Comparison of ENCODE assay signal across 24 cellular contexts in the genomic region with DNA sequence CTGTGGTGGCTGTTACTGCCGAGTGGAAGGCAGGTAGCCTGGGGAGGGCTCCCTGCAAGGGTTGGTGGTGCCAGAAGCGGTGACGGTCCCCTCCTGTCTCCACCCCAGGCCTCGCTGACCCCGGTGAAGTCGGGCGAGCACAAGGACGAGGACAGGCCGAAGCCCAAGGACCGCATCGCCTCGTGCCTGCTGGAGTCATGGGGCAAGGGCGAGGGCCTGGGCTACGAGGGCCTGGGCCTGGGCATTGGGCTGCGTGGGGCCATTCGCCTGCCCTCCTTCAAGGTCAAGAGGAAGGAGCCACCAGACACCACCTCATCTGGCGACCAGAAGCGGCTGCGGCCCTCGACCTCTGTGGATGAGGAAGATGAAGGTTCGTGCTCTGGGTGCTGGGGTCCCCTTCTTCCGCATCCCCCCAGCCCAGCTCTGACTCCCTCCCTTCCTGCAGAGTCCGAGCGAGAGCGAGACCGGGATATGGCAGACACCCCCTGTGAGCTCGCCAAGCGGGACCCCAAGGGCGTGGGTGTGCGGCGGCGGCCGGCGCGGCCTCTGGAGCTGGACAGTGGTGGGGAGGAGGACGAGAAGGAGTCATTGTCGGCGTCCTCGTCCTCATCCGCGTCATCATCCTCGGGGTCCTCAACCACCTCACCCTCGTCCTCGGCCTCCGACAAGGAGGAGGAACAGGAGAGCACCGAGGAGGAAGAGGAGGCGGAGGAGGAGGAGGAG. TPM values are rescaled to one million over a fixed set of nuclear protein-coding genes. Genes with fewer than 3 reads are reported as not detected.
DNase-seq lines count a peak whose midpoint lies in the region; ATAC-seq, FAIRE-seq and TF ChIP-seq lines count a peak whose summit lies in the region.
"Had no signal": no experiment of that assay in that cellular context is flagged by ENCODE, and none has a peak within 500 bp of the region (broad histone marks: within the 10 kb centered on the region; RNA-seq: fewer than 3 reads in every experiment).

No MANE protein-coding gene starts in this region.

- H3K27me3 Mint-ChIP-seq in activated T-cell treated with anti-CD3 and anti-CD28 coated beads, Interleukin-2, amount 50 U/mL, for 24 hours = no peaks in the 10 kb centered on the region
- H3K27me3 Mint-ChIP-seq: CD4-positive, alpha-beta memory T cell had no signal

- no peak overlapping the region for H4K91ac ChIP-seq in H1 (replicated peaks; ENCODE audit: insufficient read length, low read length)

- no peak overlapping the region for H2BK20ac ChIP-seq in H1 (ENCODE audit: low read length)

- peaks cover 0 to 14% of the 10 kb centered on the region in 2 experiments; a peak in 2 of 4 replicates for H3K79me2 ChIP-seq in H1 (ENCODE audit: control insufficient read depth in 1 of 2, insufficient read depth in 2 of 2, low read length in 2 of 2)

- peaks cover 89% of the 10 kb centered on the region for H3K36me3 Mint-ChIP-seq in activated T-cell treated with anti-CD3 and anti-CD28 coated beads, Interleukin-2, amount 50 U/mL, for 24 hours (ENCODE audit: low read depth)

- no peak overlapping the region for H3K4me3 Mint-ChIP-seq in activated T-cell treated with anti-CD3 and anti-CD28 coated beads, Interleukin-2, amount 50 U/mL, for 24 hours
- H3K4me3 Mint-ChIP-seq: CD4-positive, alpha-beta memory T cell; GM23338 had no signal

- no peak for DNase-seq in activated T-cell treated with anti-CD3 and anti-CD28 coated beads, Interleukin-2, amount 50 U/mL, for 24 hours
- DNase-seq in activated T-cell treated with anti-CD3 and anti-CD28 coated beads, Interleukin-2, amount 50 U/mL, for 1 hour = no peak
- DNase-seq in RWPE1 (ENCODE audit: low spot score) (no peak), H1 (ENCODE audit: low read depth in 1 of 2, low spot score in 2 of 2) (no peak), psoas muscle (peak; percentile 10 to 46), mesenteric fat pad (ENCODE audit: low spot score) (no peak), NCI-H2029 treated with DMSO at 0.1 percent for 48 hours (lab: John Stamatoyannopoulos, UW) (no peak)
- DNase-seq: 8988T, C1 segment of cervical spinal cord, COR-L47, DMS53, KG1, MG63, NCI-H1105 treated with DMSO at 0.1 percent for 48 hours, NCI-H146, NCI-H1930, NCI-H446 treated with DMSO at 0.1 percent for 48 hours, NCI-H526 treated with DMSO at 0.1 percent for 48 hours had no signal

- no peak overlapping the region for H2AFZ ChIP-seq in H1 (ENCODE audit: low read length)
- H2AFZ ChIP-seq: GM23338 had no signal

- TF ChIP-seq CTCF in RWPE1 (conservative IDR thresholded peaks at IDR 0.05; ENCODE audit: low read depth) (no peak), H1 (IDR thresholded peaks at IDR 0.05; ENCODE audit: control extremely low read depth in 1 of 3, insufficient read depth in 1 of 3, low read depth in 1 of 3, low read length in 3 of 3) (no peak), psoas muscle (IDR thresholded peaks at IDR 0.05) (no peak)

- H4K5ac ChIP-seq in H1 (ENCODE audit: insufficient read length, low read depth, low read length) = no peak overlapping the region

- no peak for TF ChIP-seq EP300 in H1 (IDR thresholded peaks at IDR 0.05; ENCODE audit: borderline replicate concordance in 1 of 2, low read depth in 2 of 2, low read length in 2 of 2)

- H3K4me2 ChIP-seq in H1 (ENCODE audit: insufficient read depth in 1 of 2, low read depth in 2 of 2, low read length in 2 of 2) = no peak overlapping the region
- H3K4me2 ChIP-seq: GM23338 had no signal

- no peak for TF ChIP-seq POLR2A in H1 (IDR thresholded peaks at IDR 0.05; ENCODE audit: control extremely low read depth in 1 of 2, low read depth in 2 of 2, low read length in 2 of 2)

- H2BK5ac ChIP-seq in H1 (ENCODE audit: low read depth, low read length) = peak overlapping the region; percentile 13; the same call in 1 of the 2 replicates

- no peaks in the 10 kb centered on the region for H3K9me3 Mint-ChIP-seq in activated T-cell treated with anti-CD3 and anti-CD28 coated beads, Interleukin-2, amount 50 U/mL, for 24 hours
- H3K9me3 Mint-ChIP-seq: GM23338 had no signal

- H2BK120ac ChIP-seq in H1 (replicated peaks; ENCODE audit: low read depth, low read length) = no peak overlapping the region

- H2BK12ac ChIP-seq in H1 (ENCODE audit: low read depth, low read length) = no peak overlapping the region

- H3K23me2 ChIP-seq in H1 (ENCODE audit: low read depth, low read length) = peaks cover 4% of the 10 kb centered on the region

- no peak overlapping the region for H3K56ac ChIP-seq in H1 (replicated peaks; ENCODE audit: insufficient read length, low read depth, low read length)

- peak overlapping the region; percentile 2 for H3K27ac Mint-ChIP-seq in activated T-cell treated with anti-CD3 and anti-CD28 coated beads, Interleukin-2, amount 50 U/mL, for 24 hours
- H3K27ac Mint-ChIP-seq: GM23338 had no signal

- FAIRE-seq in H1 (lab: Jason Lieb, UNC) = no peak

- H3K9me3 ChIP-seq in H1 (ENCODE audit: insufficient read depth in 2 of 2, low read depth in 1 of 2, low read length in 1 of 2) (no peaks in the 10 kb centered on the region), psoas muscle (no peaks in the 10 kb centered on the region)
- H3K9me3 ChIP-seq: HAP-1, MG63, SJSA1 had no signal

- POLR2A ChIA-PET in RWPE1 (lab: Yijun Ruan, JAX; ENCODE audit: low non-redundant PET) (no interaction called here), H1 (lab: Charles Lee; ENCODE audit: partially characterized antibody) (interaction anchor here (0.6 to 2.4 kb wide), 6 partner anchors 11 to 141 kb away, joined by 3 to 12 read pairs (median 7); no protein-coding TSS in a partner anchor)

- H3K23ac ChIP-seq in H1 (ENCODE audit: insufficient read length) = no peak overlapping the region

- no peak for TF ChIP-seq RAD21 in H1 (IDR thresholded peaks at IDR 0.05 in 1 of 2, conservative IDR thresholded peaks at IDR 0.05 in 1 of 2; ENCODE audit: low read depth in 2 of 2, low read length in 2 of 2)

- H3K27ac ChIP-seq in RWPE1 (peak overlapping the region; percentile 5; the same call in 1 of the 2 replicates), H1 (ENCODE audit: low read depth, low read length) (no peak overlapping the region), psoas muscle (no peak overlapping the region)
- H3K27ac ChIP-seq: SJSA1 had no signal

- H3K4me1 ChIP-seq in H1 (replicated peaks in 1 of 4; ENCODE audit: control insufficient read depth in 3 of 4, insufficient read depth in 4 of 4, low read length in 3 of 4) = peaks cover 0 to 9% (median 0%) of the 10 kb centered on the region in 4 experiments; a peak in 3 of 7 replicates
- peaks cover 18% of the 10 kb centered on the region for H3K4me1 ChIP-seq in psoas muscle
- H3K4me1 ChIP-seq: HAP-1 had no signal

- no peak for ATAC-seq in psoas muscle
- ATAC-seq in activated CD4-positive, CD25-positive, alpha-beta regulatory T cell treated with anti-CD3 and anti-CD28 coated beads, Interleukin-2, amount 50 U/mL, for 24 hours = no peak
- ATAC-seq: GM23338 had no signal

- H3K79me1 ChIP-seq in H1 (ENCODE audit: low read depth, low read length) = peaks cover 10% of the 10 kb centered on the region

- WGBS in H1 (ENCODE audit: extremely low coverage in 1 of 2, insufficient coverage in 1 of 2, insufficient read length in 1 of 2, insufficient replicate concordance in 2 of 2, low coverage in 1 of 2, low lambda C conversion rate in 2 of 2, missing lambda C conversion rate in 1 of 2), 2 experiments = 92% methylated on average over 40 of the region's 47 CpGs; no CpG with 5 or more reads in 1 of the 2 experiments
- 93 to 96% (median 94%) methylated on average over 36 to 47 of the region's 47 CpGs for WGBS in psoas muscle, 3 donors

- H3K18ac ChIP-seq in H1 (ENCODE audit: extremely low read depth, low read length) = no peak overlapping the region

- no peak overlapping the region for H3K14ac ChIP-seq in H1 (ENCODE audit: insufficient read length)

- CTCF ChIA-PET in RWPE1 (lab: Yijun Ruan, JAX) = no interaction called here
- CTCF ChIA-PET in H1 (lab: Charles Lee; ENCODE audit: partially characterized antibody) = interaction anchor here (0.8 to 14.5 kb wide), 4 partner anchors 10 to 289 kb away, joined by 3 to 163 read pairs (median 13); a partner anchor contains a TSS

- no peak overlapping the region for H2BK15ac ChIP-seq in H1 (ENCODE audit: low read length)

- H3K36me3 ChIP-seq in H1 (ENCODE audit: control insufficient read depth in 2 of 4, insufficient read depth in 4 of 4, low read length in 3 of 4) (peaks cover 8 to 37% (median 24%) of the 10 kb centered on the region in 4 experiments), psoas muscle (ENCODE audit: insufficient read depth in 1 of 2, low read depth in 1 of 2) (peaks cover 7 to 83% of the 10 kb centered on the region in 2 donors)

- intact Hi-C loops in psoas muscle (cut with DNase I) = no loop called here

- H3K27me3 ChIP-seq in H1 (replicated peaks in 1 of 4; ENCODE audit: control insufficient read depth in 3 of 4, extremely low read depth in 1 of 4, insufficient read depth in 3 of 4, low read length in 3 of 4) (no peaks in the 10 kb centered on the region), psoas muscle (ENCODE audit: insufficient read depth in 3 of 3, low read length in 2 of 3) (no peaks in the 10 kb centered on the region)
- H3K27me3 ChIP-seq: MG63, SJSA1 had no signal

- H4K20me1 ChIP-seq in H1 (replicated peaks in 1 of 2; ENCODE audit: control insufficient read depth in 1 of 2, insufficient read depth in 2 of 2, low read length in 2 of 2) = peaks cover 0 to 16% of the 10 kb centered on the region in 2 experiments

- no peak overlapping the region for H3K4ac ChIP-seq in H1 (replicated peaks; ENCODE audit: insufficient read length, low read depth, low read length)

- H4K8ac ChIP-seq in H1 (ENCODE audit: extremely low read depth, insufficient read depth, low read length) = peak overlapping the region; percentile 3; the same call in 1 of the 2 replicates

- H3K4me3 ChIP-seq in H1 (ENCODE audit: extremely low read depth in 1 of 4, insufficient read depth in 2 of 4, low read depth in 3 of 4, low read length in 4 of 4) (no peak overlapping the region), psoas muscle (no peak overlapping the region)
- H3K4me3 ChIP-seq: GM23338, HAP-1, MG63, SJSA1 had no signal

- no peak overlapping the region for H3K9ac ChIP-seq in H1 (replicated peaks in 1 of 4; ENCODE audit: extremely low read depth in 1 of 4, low read depth in 3 of 4, low read length in 3 of 4)

- H2AK5ac ChIP-seq in H1 (ENCODE audit: low read depth, low read length) = no peak overlapping the region

- H3K4me1 Mint-ChIP-seq in activated T-cell treated with anti-CD3 and anti-CD28 coated beads, Interleukin-2, amount 50 U/mL, for 24 hours (ENCODE audit: low read depth) = peaks cover 24% of the 10 kb centered on the region

RNA-seq across cellular contexts. Expression of a gene that starts 13.3 kb away (rescaled TPM):
- 17.7 and 17.8 TPM in 2 replicates for total RNA-seq in H1 (2021; fragmentation: NEBNext Ultra II Directional; extraction: Animal tissue kit (Norgen Biotek cat#: 25700))
- 1.3 and 2.3 TPM in 2 replicates for polyA plus RNA-seq in H1 (2011; rRNA removed)
- polyA plus RNA-seq in H1 (2011; cell fraction: cytosol; rRNA removed) = 1.2 TPM
- 4.1 TPM for polyA plus RNA-seq in H1 (2011; cell fraction: nucleus; rRNA removed)
- 6.5 to 10.1 TPM (median 8.7 TPM) in 4 replicates for polyA plus RNA-seq in H1 (2012, experiment 1 of 2)
- polyA plus RNA-seq in H1 (2012, experiment 2 of 2) = 4.9 TPM
- polyA plus RNA-seq in H1 (2013, experiment 1 of 2) = 6.6 TPM
- 5.8 TPM for polyA plus RNA-seq in H1 (2013, experiment 2 of 2)
- polyA minus RNA-seq in H1 (2011; rRNA and poly(A)+ RNA removed) = 1.5 and 2.3 TPM in 2 replicates
- polyA minus RNA-seq in H1 (2011; cell fraction: cytosol; rRNA and poly(A)+ RNA removed) = 5.3 TPM
- 4.7 TPM for polyA minus RNA-seq in H1 (2011; cell fraction: nucleus; rRNA and poly(A)+ RNA removed)
- 10 to 100 TPM in 3 of 4 donors, 1 to 10 TPM in 1; 9.2 to 13.0 (median 11.8) TPM for total RNA-seq in psoas muscle
- polyA plus RNA-seq in psoas muscle = 1 to 10 TPM; 2.8 to 7.5 (median 3.0) TPM
- 20.7 TPM for total RNA-seq in mesenteric fat pad

RNA-seq across cellular contexts. Expression of a gene that starts 23.6 kb away (rescaled TPM):
- total RNA-seq in H1 (2021; fragmentation: NEBNext Ultra II Directional; extraction: Animal tissue kit (Norgen Biotek cat#: 25700)) = 31.0 and 31.9 TPM in 2 replicates
- polyA plus RNA-seq in H1 (2011; rRNA removed) (23.8 and 33.2 TPM in 2 replicates), psoas muscle (1 to 10 TPM; 1.4 to 4.3 (median 1.6) TPM)
- 24.2 TPM for polyA plus RNA-seq in H1 (2011; cell fraction: cytosol; rRNA removed)
- polyA plus RNA-seq in H1 (2011; cell fraction: nucleus; rRNA removed) = 46.5 TPM
- polyA plus RNA-seq in H1 (2012, experiment 1 of 2) = 13.3 to 22.8 TPM (median 17.1 TPM) in 4 replicates
- polyA plus RNA-seq in H1 (2012, experiment 2 of 2) = 10.2 TPM
- polyA plus RNA-seq in H1 (2013, experiment 1 of 2) = 16.3 TPM
- polyA plus RNA-seq in H1 (2013, experiment 2 of 2) = 14.9 TPM
- polyA minus RNA-seq in H1 (2011; rRNA and poly(A)+ RNA removed) = 15.0 and 16.7 TPM in 2 replicates
- polyA minus RNA-seq in H1 (2011; cell fraction: cytosol; rRNA and poly(A)+ RNA removed) = 27.1 TPM
- 45.4 TPM for polyA minus RNA-seq in H1 (2011; cell fraction: nucleus; rRNA and poly(A)+ RNA removed)
- total RNA-seq in psoas muscle (1 to 10 TPM; 3.3 to 4.8 (median 3.9) TPM), mesenteric fat pad (6.1 TPM)

RNA-seq across cellular contexts. Expression of a gene that starts 41.6 kb away (rescaled TPM):
- 0.38 and 0.56 TPM in 2 replicates for total RNA-seq in H1 (2021; fragmentation: NEBNext Ultra II Directional; extraction: Animal tissue kit (Norgen Biotek cat#: 25700))
- polyA plus RNA-seq in H1 (2011; rRNA removed) (0.28 and 0.48 TPM in 2 replicates), psoas muscle (1 to 10 TPM in 1 of 3 donors, under 1 TPM in 2; 0.67 to 1.6 (median 0.70) TPM)
- 0.47 TPM for polyA plus RNA-seq in H1 (2011; cell fraction: cytosol; rRNA removed)
- polyA plus RNA-seq in H1 (2011; cell fraction: nucleus; rRNA removed) = 0.20 TPM
- 0.29 to 1.0 TPM (median 0.42 TPM) in 4 replicates for polyA plus RNA-seq in H1 (2012, experiment 1 of 2)
- 0.56 TPM for polyA plus RNA-seq in H1 (2012, experiment 2 of 2)
- 0.55 TPM for polyA plus RNA-seq in H1 (2013, experiment 1 of 2)
- 0.42 TPM for polyA plus RNA-seq in H1 (2013, experiment 2 of 2)
- 0.09 and 0.24 TPM in 2 replicates for polyA minus RNA-seq in H1 (2011; rRNA and poly(A)+ RNA removed)
- not detected for polyA minus RNA-seq in H1 (2011; cell fraction: cytosol; rRNA and poly(A)+ RNA removed)
- polyA minus RNA-seq in H1 (2011; cell fraction: nucleus; rRNA and poly(A)+ RNA removed) = not detected
- total RNA-seq in psoas muscle (1 to 10 TPM; 1.1 to 3.3 (median 3.0) TPM), mesenteric fat pad (2.2 TPM)
- total RNA-seq: CD4-positive, alpha-beta memory T cell; Daoy; GM23338 had no signal
- polyA plus RNA-seq: CD4-positive, alpha-beta memory T cell; GM23338 had no signal

Comparison
In these comparisons a context has a peak if more than half of its experiments do, and no peak if none do; other contexts are left out.
1. DNase-seq: peak in psoas muscle (2 of 2); none in activated T-cell treated with anti-CD3 and anti-CD28 coated beads, Interleukin-2, amount 50 U/mL, for 24 hours (single experiment), activated T-cell treated with anti-CD3 and anti-CD28 coated beads, Interleukin-2, amount 50 U/mL, for 1 hour (single experiment), RWPE1 (single experiment), H1 (0 of 2), mesenteric fat pad (single experiment) and NCI-H2029 treated with DMSO at 0.1 percent for 48 hours (single experiment).